ENCODE assay signal across 9 cellular contexts in the genomic region with DNA sequence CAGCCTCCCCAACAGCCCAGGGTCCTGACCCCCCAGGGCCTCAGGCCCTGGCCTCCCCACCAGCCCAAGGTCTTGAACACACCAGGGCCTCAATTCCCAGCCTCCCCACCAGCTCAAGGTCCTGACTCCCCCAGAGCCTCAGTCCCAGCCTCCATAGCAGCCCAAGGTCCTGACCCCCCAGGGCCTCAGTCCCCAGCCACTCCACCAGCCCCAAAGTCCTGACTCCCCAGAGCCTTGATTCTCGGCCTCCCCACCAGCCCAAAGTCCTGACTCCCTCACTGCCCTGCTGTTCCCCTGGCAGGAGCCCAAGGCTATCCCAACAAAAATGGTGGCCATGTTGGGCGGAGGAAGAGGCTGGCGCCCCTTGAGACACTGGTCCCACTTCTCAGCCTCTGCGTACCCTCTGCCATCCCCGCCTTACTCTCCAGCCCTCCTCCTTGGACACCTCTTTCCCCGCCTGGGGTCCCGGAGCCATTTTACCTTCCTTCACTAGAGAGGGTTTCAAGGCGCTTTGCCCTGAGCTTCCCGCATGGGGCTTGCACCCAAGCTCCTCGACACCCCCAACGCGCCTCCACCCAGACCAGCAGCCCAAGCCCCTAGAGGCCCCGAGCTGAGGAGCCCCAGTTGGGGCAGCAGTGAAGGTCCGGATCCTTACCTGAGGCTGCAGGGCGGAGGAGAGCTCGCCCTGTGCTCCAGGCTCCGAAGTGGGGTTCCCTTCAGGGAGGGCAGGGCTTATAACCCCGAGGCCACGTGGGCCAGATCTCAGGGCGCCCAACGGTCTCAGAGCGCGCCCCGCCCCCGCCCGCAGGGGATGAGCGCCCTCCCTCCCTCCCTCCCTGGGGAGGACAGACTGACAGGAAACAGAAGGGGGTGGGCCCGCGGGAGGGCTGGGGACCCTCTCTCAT. TPM values are rescaled to one million over a fixed set of nuclear protein-coding genes. Genes with fewer than 3 reads are reported as not detected.
DNase-seq lines count a peak whose midpoint lies in the region; ATAC-seq and TF ChIP-seq lines count a peak whose summit lies in the region.
"Had no signal": no experiment of that assay in that cellular context is flagged by ENCODE, and none has a peak within 500 bp of the region (broad histone marks: within the 10 kb centered on the region; RNA-seq: fewer than 3 reads in every experiment).

No MANE protein-coding gene starts in this region.

- peaks cover 79 to 80% of the 10 kb centered on the region in 2 donors for H3K4me1 Mint-ChIP-seq in natural killer cell treated with Interleukin-12 subunit alpha and Interleukin-12 subunit beta and Interleukin-15 and Interleukin-18, amount 100 ng/mL, for 72 hours (ENCODE audit: low read depth in 2 of 2)

- H3K27me3 Mint-ChIP-seq in natural killer cell treated with Interleukin-12 subunit alpha and Interleukin-12 subunit beta and Interleukin-15 and Interleukin-18, amount 100 ng/mL, for 72 hours, result no peaks in the 10 kb centered on the region

- TF ChIP-seq CTCF in ascending aorta (IDR thresholded peaks at IDR 0.05), result no peak
- no peak for TF ChIP-seq CTCF in suprapubic skin (IDR thresholded peaks at IDR 0.05)

- DNase-seq in T-helper 22 cell (ENCODE audit: low read depth) (peak; percentile 80), ascending aorta (ENCODE audit: low spot score in 2 of 2) (peak; percentile 52 to 79), suprapubic skin (ENCODE audit: low spot score in 2 of 2) (no peak), NCI-H128 (lab: John Stamatoyannopoulos, UW; ENCODE audit: unreplicated experiment) (no peak), NCI-H345 (lab: John Stamatoyannopoulos, UW) (no peak)
- peak; percentile 93 for DNase-seq in natural killer cell treated with Interleukin-12 subunit alpha and Interleukin-12 subunit beta and Interleukin-15 and Interleukin-18, amount 100 ng/mL, for 72 hours (ENCODE audit: low spot score)

- peak overlapping the region; percentile 100 for H3K27ac Mint-ChIP-seq in natural killer cell treated with Interleukin-12 subunit alpha and Interleukin-12 subunit beta and Interleukin-15 and Interleukin-18, amount 100 ng/mL, for 72 hours

- WGBS in suprapubic skin, result 95% methylated on average over 9 of the region's 29 CpGs

- peaks cover 21% of the 10 kb centered on the region for H3K36me3 Mint-ChIP-seq in natural killer cell treated with Interleukin-12 subunit alpha and Interleukin-12 subunit beta and Interleukin-15 and Interleukin-18, amount 100 ng/mL, for 72 hours

- TF ChIP-seq EP300 in suprapubic skin (IDR thresholded peaks at IDR 0.05), result no peak

- peak; percentile 61 to 88 for TF ChIP-seq POLR2A in suprapubic skin (IDR thresholded peaks at IDR 0.05)

- no peaks in the 10 kb centered on the region for H3K9me3 ChIP-seq in ascending aorta
- no peaks in the 10 kb centered on the region for H3K9me3 ChIP-seq in suprapubic skin

- intact Hi-C loops in ascending aorta (cut with DNase I), result no loop called here

- H3K36me3 ChIP-seq in ascending aorta (no peaks in the 10 kb centered on the region), suprapubic skin (no peaks in the 10 kb centered on the region)

- H3K4me3 ChIP-seq in ascending aorta (peak overlapping the region; percentile 10 to 62), suprapubic skin (peak overlapping the region; percentile 48)

- ATAC-seq in HG02623 (IDR thresholded peaks at IDR 0.05; ENCODE audit: unreplicated experiment) (peak; percentile 21), GM21737 (IDR thresholded peaks at IDR 0.05; ENCODE audit: unreplicated experiment) (no peak)
- ATAC-seq in natural killer cell treated with Interleukin-12 subunit alpha and Interleukin-12 subunit beta and Interleukin-15 and Interleukin-18, amount 100 ng/mL, for 72 hours, result peak; percentile 40 to 69

- no peaks in the 10 kb centered on the region for H3K9me3 Mint-ChIP-seq in natural killer cell treated with Interleukin-12 subunit alpha and Interleukin-12 subunit beta and Interleukin-15 and Interleukin-18, amount 100 ng/mL, for 72 hours

- H3K27ac ChIP-seq in ascending aorta (peak overlapping the region; percentile 15 to 57), suprapubic skin (peak overlapping the region; percentile 61)

- H3K4me3 Mint-ChIP-seq in natural killer cell treated with Interleukin-12 subunit alpha and Interleukin-12 subunit beta and Interleukin-15 and Interleukin-18, amount 100 ng/mL, for 72 hours, result peak overlapping the region; percentile 80

- no peaks in the 10 kb centered on the region for H3K27me3 ChIP-seq in ascending aorta
- H3K27me3 ChIP-seq in suprapubic skin, result peaks cover 6% of the 10 kb centered on the region

- peaks cover 0 to 3% of the 10 kb centered on the region in 2 donors for H3K4me1 ChIP-seq in ascending aorta
- H3K4me1 ChIP-seq in suprapubic skin, result peaks cover 31% of the 10 kb centered on the region

RNA-seq across cellular contexts. Expression of gene TSPOAP1, which starts 3.5 kb away (rescaled TPM):
- 22.4 TPM for total RNA-seq in ascending aorta
- total RNA-seq in natural killer cell treated with Interleukin-12 subunit alpha and Interleukin-12 subunit beta and Interleukin-15 and Interleukin-18, amount 100 ng/mL, for 72 hours, result 10 to 100 TPM; 54.0 to 82.3 TPM
- 10 to 100 TPM in 2 of 4 donors, 1 to 10 TPM in 2; 6.8 to 26.9 (median 12.4) TPM for total RNA-seq in suprapubic skin

RNA-seq across cellular contexts. Expression of gene SUPT4H1, which starts 19.9 kb away (rescaled TPM):
- total RNA-seq in ascending aorta, result 18.0 TPM
- total RNA-seq in natural killer cell treated with Interleukin-12 subunit alpha and Interleukin-12 subunit beta and Interleukin-15 and Interleukin-18, amount 100 ng/mL, for 72 hours, result 100 to 1,000 TPM in 1 of 2 donors, 10 to 100 TPM in 1; 84.0 to 143 TPM
- total RNA-seq in suprapubic skin, result 10 to 100 TPM; 33.8 to 48.3 (median 40.3) TPM

RNA-seq across cellular contexts. Expression of gene MPO, which starts 51.3 kb away (rescaled TPM):
- total RNA-seq in ascending aorta, result 1.8 TPM
- not detected for total RNA-seq in natural killer cell treated with Interleukin-12 subunit alpha and Interleukin-12 subunit beta and Interleukin-15 and Interleukin-18, amount 100 ng/mL, for 72 hours
- total RNA-seq in suprapubic skin, result not detected
- total RNA-seq: T-helper 2 cell treated with Interferon-gamma antibody and Interleukin-4, amounts not matched to agents 100 ng/mL and 5 ng/mL, for 36 hours had no signal

Comparison
In these comparisons a context has a peak if more than half of its experiments do, and no peak if none do; other contexts are left out.
1. DNase-seq: peak in T-helper 22 cell (single experiment), ascending aorta (2 of 2) and natural killer cell treated with Interleukin-12 subunit alpha and Interleukin-12 subunit beta and Interleukin-15 and Interleukin-18, amount 100 ng/mL, for 72 hours (single experiment); none in suprapubic skin (0 of 2), NCI-H128 (single experiment) and NCI-H345 (single experiment).